2 cellular contexts compared by ENCODE assay signal in the genomic region with DNA sequence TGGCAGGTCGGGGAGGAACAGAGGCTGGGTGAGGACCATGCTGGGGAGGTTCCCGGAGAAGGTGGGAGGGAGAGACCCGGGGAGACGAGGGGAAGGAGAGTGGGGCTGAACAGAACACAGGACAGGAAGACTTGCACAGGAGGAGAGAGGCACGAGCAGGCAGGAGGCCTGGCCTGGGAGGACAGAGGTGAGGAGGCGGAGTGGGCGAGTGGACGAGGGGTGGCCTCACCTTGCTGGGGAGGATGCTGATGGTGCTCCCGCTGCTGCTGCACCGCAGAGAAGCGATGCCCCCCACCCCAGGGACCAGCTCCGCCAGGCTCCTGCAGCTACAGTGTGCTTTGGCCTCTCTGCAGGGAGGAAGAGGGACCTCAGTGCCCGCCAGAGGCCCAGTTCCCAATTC.
TF ChIP-seq lines count a peak whose summit lies in the region.

No MANE protein-coding gene starts in this region.

TF ChIP-seq in HEK293, 187 proteins besides CTCF, POLR2A, EP300 and RAD21:
- TF ChIP-seq ZNF155 (tag by site-specific recombination; IDR thresholded peaks at IDR 0.05), result no peak
- TF ChIP-seq ZNF2 (tag by site-specific recombination; IDR thresholded peaks at IDR 0.05), result no peak
- TF ChIP-seq GLIS2 (tag by site-specific recombination; IDR thresholded peaks at IDR 0.05), result no peak
- TF ChIP-seq ZFHX2 (tag by site-specific recombination; conservative IDR thresholded peaks at IDR 0.05), result peak; percentile 47
- TF ChIP-seq EGR2 (tag by site-specific recombination; IDR thresholded peaks at IDR 0.05; ENCODE audit: low read depth), result peak; percentile 56
- no peak for TF ChIP-seq ZNF473 (tag by site-specific recombination; IDR thresholded peaks at IDR 0.05)
TF ChIP-seq in HEK293: peak in this region for 2.

TF ChIP-seq in K562, 482 proteins besides CTCF, POLR2A, EP300 and RAD21:
- TF ChIP-seq, protein P1, sequence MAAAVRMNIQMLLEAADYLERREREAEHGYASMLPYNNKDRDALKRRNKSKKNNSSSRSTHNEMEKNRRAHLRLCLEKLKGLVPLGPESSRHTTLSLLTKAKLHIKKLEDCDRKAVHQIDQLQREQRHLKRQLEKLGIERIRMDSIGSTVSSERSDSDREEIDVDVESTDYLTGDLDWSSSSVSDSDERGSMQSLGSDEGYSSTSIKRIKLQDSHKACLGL (CRISPR knock-in tag; IDR thresholded peaks at IDR 0.05; ENCODE audit: borderline replicate concordance, poor library complexity, severe bottlenecking), result no peak
- peak; percentile 25; the same call in 1 of the 2 replicates for TF ChIP-seq EGR1 (conservative IDR thresholded peaks at IDR 0.05)
